ENCODE assay signal across 15 cellular contexts in the genomic region with DNA sequence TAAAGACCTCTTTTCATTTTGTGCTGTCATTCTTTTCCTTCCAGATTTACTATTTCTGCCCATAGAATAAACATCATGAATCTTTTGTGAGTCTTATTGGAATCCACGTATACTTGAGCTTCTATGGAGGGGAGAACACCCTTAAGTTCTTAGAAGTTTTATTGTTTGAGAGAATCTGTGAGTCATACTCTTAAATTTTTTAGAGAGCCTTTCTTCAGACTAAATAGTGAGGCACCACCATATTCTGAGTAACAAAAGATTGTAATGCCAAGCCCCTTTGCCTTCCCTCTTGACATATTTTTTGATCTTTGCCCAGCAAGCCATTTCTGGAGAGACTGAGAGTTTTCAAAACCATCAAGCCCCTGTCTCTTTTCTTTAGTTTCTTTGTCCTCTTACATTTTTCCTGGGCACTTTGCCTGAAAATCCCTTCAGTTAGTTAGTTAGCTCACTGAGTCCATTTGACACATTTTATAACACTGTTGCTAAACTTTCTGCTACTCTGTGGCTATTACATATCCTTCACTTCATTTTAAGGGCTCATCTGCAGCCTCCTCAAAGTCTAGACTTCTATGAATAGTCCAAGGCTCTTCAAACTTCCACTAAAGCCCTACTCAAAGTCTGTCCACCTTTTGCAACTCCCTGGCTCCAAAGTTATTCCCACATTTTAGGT.
DNase-seq lines count a peak whose midpoint lies in the region; ATAC-seq and TF ChIP-seq lines count a peak whose summit lies in the region.
"Had no signal": no experiment of that assay in that cellular context is flagged by ENCODE, and none has a peak within 500 bp of the region (broad histone marks: within the 10 kb centered on the region; RNA-seq: fewer than 3 reads in every experiment).

No MANE protein-coding gene starts in this region.

- dilution Hi-C loops in mammary epithelial cell (cut with HindIII; ENCODE audit: low sequenced_read_pairs) = no loop called here

- peak overlapping the region in 6 of 10 donors; percentile 10 to 46 (median 18) for H3K27ac Mint-ChIP-seq in naive thymus-derived CD8-positive, alpha-beta T cell
- H3K27ac Mint-ChIP-seq: activated naive CD4-positive, alpha-beta T cell treated with anti-CD3 and anti-CD28 coated beads for 36 hours had no signal

- peaks cover 0 to 6% (median 1%) of the 10 kb centered on the region in 4 donors for H3K4me1 Mint-ChIP-seq in naive thymus-derived CD8-positive, alpha-beta T cell

- peaks cover 4 to 86% (median 22%) of the 10 kb centered on the region in 3 donors for H3K36me3 Mint-ChIP-seq in naive thymus-derived CD8-positive, alpha-beta T cell

- H3K9ac ChIP-seq in mammary epithelial cell (ENCODE audit: insufficient read depth, low read length) = no peak overlapping the region

- TF ChIP-seq CTCF in AG10803 (conservative IDR thresholded peaks at IDR 0.05; ENCODE audit: low read length) (no peak), mammary epithelial cell (conservative IDR thresholded peaks at IDR 0.05 in 1 of 2, IDR thresholded peaks at IDR 0.05 in 1 of 2; ENCODE audit: extremely low read depth in 1 of 2, insufficient read depth in 1 of 2, low read depth in 1 of 2, low read length in 2 of 2) (no peak), spleen (IDR thresholded peaks at IDR 0.05 in 8 of 11, conservative IDR thresholded peaks at IDR 0.05 in 3 of 11) (no peak)

- no peak for TF ChIP-seq POLR2A in spleen (IDR thresholded peaks at IDR 0.05)

- peak; percentile 36 for DNase-seq in AG10803 (ENCODE audit: low read depth)
- peak; percentile 8 for DNase-seq in HS-27A (ENCODE audit: low read depth)
- DNase-seq in mammary epithelial cell = peak; percentile 6
- DNase-seq in naive thymus-derived CD8-positive, alpha-beta T cell = no peak
- no peak for DNase-seq in HPDE6-E6E7 (ENCODE audit: extremely low spot score)
- no peak for DNase-seq in spleen
- DNase-seq: activated CD4-positive, CD25-positive, alpha-beta regulatory T cell; activated naive CD4-positive, alpha-beta T cell treated with anti-CD3 and anti-CD28 coated beads for 36 hours; Caco-2; effector CD4-positive, alpha-beta T cell; NCI-H345; uterus had no signal

- H3K36me3 ChIP-seq in mammary epithelial cell (ENCODE audit: insufficient read depth, low read length) = peaks cover 27% of the 10 kb centered on the region
- peaks cover 0 to 97% (median 41%) of the 10 kb centered on the region in 6 donors for H3K36me3 ChIP-seq in spleen
- H3K36me3 ChIP-seq: uterus had no signal

- H2AFZ ChIP-seq in mammary epithelial cell (ENCODE audit: low read depth, low read length) = no peak overlapping the region

- no peak overlapping the region for H3K4me2 ChIP-seq in mammary epithelial cell (ENCODE audit: insufficient read depth, low read depth, low read length)

- WGBS in mammary epithelial cell (ENCODE audit: low coverage, missing lambda C conversion rate) = 71% methylated on average over 1 of the region's 1 CpG
- 70 to 91% (median 85%) methylated on average over 1 of the region's 1 CpG for WGBS in spleen, 5 donors

- no peaks in the 10 kb centered on the region for H4K20me1 ChIP-seq in mammary epithelial cell (ENCODE audit: insufficient read depth, low read length)

- no peak overlapping the region for H3K4me3 Mint-ChIP-seq in naive thymus-derived CD8-positive, alpha-beta T cell
- H3K4me3 Mint-ChIP-seq: activated naive CD4-positive, alpha-beta T cell treated with anti-CD3 and anti-CD28 coated beads for 36 hours had no signal

- H3K79me2 ChIP-seq in mammary epithelial cell (ENCODE audit: insufficient read depth, low read length) = peaks cover 32% of the 10 kb centered on the region

- POLR2A ChIA-PET in naive thymus-derived CD8-positive, alpha-beta T cell (lab: Charles Lee) = no interaction called here

- in situ Hi-C loops in mammary epithelial cell (cut with MboI; ENCODE audit: low sequenced_read_pairs in 2 of 2) = no loop called here

- H3K4me3 ChIP-seq in AG10803 (ENCODE audit: low read length) = no peak overlapping the region
- H3K4me3 ChIP-seq in mammary epithelial cell (replicated peaks in 1 of 3; ENCODE audit: insufficient read depth in 1 of 3, low read depth in 2 of 3, low read length in 3 of 3) = no peak overlapping the region
- H3K4me3 ChIP-seq in spleen = no peak overlapping the region
- H3K4me3 ChIP-seq: right atrium auricular region, uterus had no signal

- ATAC-seq in naive thymus-derived CD8-positive, alpha-beta T cell = no peak
- no peak for ATAC-seq in GM19023 (IDR thresholded peaks at IDR 0.05; ENCODE audit: unreplicated experiment)
- no peak for ATAC-seq in HG03571 (IDR thresholded peaks at IDR 0.05; ENCODE audit: unreplicated experiment)

- no peaks in the 10 kb centered on the region for H3K9me3 Mint-ChIP-seq in naive thymus-derived CD8-positive, alpha-beta T cell
- H3K9me3 Mint-ChIP-seq: activated naive CD4-positive, alpha-beta T cell treated with anti-CD3 and anti-CD28 coated beads for 36 hours had no signal

- no peaks in the 10 kb centered on the region for H3K27me3 ChIP-seq in mammary epithelial cell (ENCODE audit: insufficient read depth, low read length)
- H3K27me3 ChIP-seq in spleen (replicated peaks in 1 of 7) = no peaks in the 10 kb centered on the region
- H3K27me3 ChIP-seq: right atrium auricular region, uterus had no signal

- intact Hi-C loops in mammary epithelial cell (cut with micrococcal nuclease) (no loop called here), spleen (cut with DNase I; ENCODE audit: low total_unique reads) (no loop called here)

- H3K9me3 ChIP-seq in mammary epithelial cell (replicated peaks; ENCODE audit: insufficient read depth, low read length) = no peaks in the 10 kb centered on the region
- H3K9me3 ChIP-seq in spleen = no peaks in the 10 kb centered on the region
- H3K9me3 ChIP-seq: Caco-2, right atrium auricular region, uterus had no signal

- no peak overlapping the region for H3K27ac ChIP-seq in mammary epithelial cell (ENCODE audit: insufficient read depth, low read depth, low read length)
- no peak overlapping the region for H3K27ac ChIP-seq in spleen
- H3K27ac ChIP-seq: right atrium auricular region, uterus had no signal

- H3K4me1 ChIP-seq in mammary epithelial cell (ENCODE audit: insufficient read depth, low read length) = no peaks in the 10 kb centered on the region
- H3K4me1 ChIP-seq in spleen = peaks cover 0 to 5% (median 0%) of the 10 kb centered on the region in 6 donors
- H3K4me1 ChIP-seq: Caco-2, right atrium auricular region, uterus had no signal

- H3K27me3 Mint-ChIP-seq in naive thymus-derived CD8-positive, alpha-beta T cell = no peaks in the 10 kb centered on the region

- BruUV-seq in mammary epithelial cell (replicated peaks; lab: Mats Ljungman, UMichigan) = no TSS peak

- CTCF ChIA-PET in mammary epithelial cell (lab: Charles Lee; ENCODE audit: low non-redundant PET) = no interaction called here

Comparison
In these comparisons a context has a peak if more than half of its experiments do, and no peak if none do; other contexts are left out.
1. DNase-seq: peak in AG10803 (single experiment), HS-27A (single experiment) and mammary epithelial cell (single experiment); none in naive thymus-derived CD8-positive, alpha-beta T cell (0 of 10), HPDE6-E6E7 (single experiment) and spleen (single experiment).